25 cellular contexts compared by ENCODE assay signal in genomic region chr3:8733332-8734094, GRCh38. TPM values are rescaled to one million over a fixed set of nuclear protein-coding genes. Genes with fewer than 3 reads are reported as not detected.
DNase-seq lines count a peak whose midpoint lies in the region; ATAC-seq, FAIRE-seq and TF ChIP-seq lines count a peak whose summit lies in the region.
"Had no signal": no experiment of that assay in that cellular context is flagged by ENCODE, and none has a peak within 500 bp of the region (broad histone marks: within the 10 kb centered on the region; RNA-seq: fewer than 3 reads in every experiment).

Gene CAV3 (plus strand): TSS chr3:8733802. CDS start chr3:8733877, 75 bp downstream.

- DNase-seq in HepG2 (ENCODE audit: low spot score) (no peak), right lobe of liver (no peak), Right ventricle myocardium inferior (ENCODE audit: missing footprints) (no peak), SKM-1 treated with dmso at 0.1 percent for 144 hours (lab: John Stamatoyannopoulos, UW; ENCODE audit: unreplicated experiment) (no peak), NCI-H146 (lab: John Stamatoyannopoulos, UW) (no peak), vagina (ENCODE audit: extremely low spot score in 2 of 2) (no peak)
- DNase-seq: activated B cell treated with CpG ODN at 0.5 μM for 24 hours; activated CD4-positive, alpha-beta T cell treated with anti-CD3 and anti-CD28 coated beads, Interleukin-2, amount 50 U/mL, for 48 hours; activated naive CD4-positive, alpha-beta T cell treated with anti-CD3 and anti-CD28 coated beads for 36 hours; activated T-cell treated with anti-CD3 and anti-CD28 coated beads, Interleukin-2, amount 50 U/mL, for 24 hours; DMS153; GF-D8; glutamatergic neuron; H7; left colon; stimulated activated CD4-positive, alpha-beta T cell treated with anti-CD3 and anti-CD28 coated beads, Interleukin-15, amount 100 ng/mL, for 24 hours; substantia nigra; uterus had no signal

- ATAC-seq in HepG2: peak; percentile 29; the same call in 1 of the 3 replicates
- no peak for ATAC-seq in right lobe of liver
- peak; percentile 86 for ATAC-seq in Right ventricle myocardium inferior
- no peak for ATAC-seq in GM21723 (IDR thresholded peaks at IDR 0.05; ENCODE audit: unreplicated experiment)
- ATAC-seq: GM12878, left colon had no signal

- in situ Hi-C loops in HepG2 (cut with HindIII; ENCODE audit: extremely low pct_ligation_motif_present, low pct_unique_long_range_greater_than_20kb): no loop called here

- H3K9ac ChIP-seq in HepG2 (ENCODE audit: insufficient read depth, low read depth, low read length): no peak within 1 kb of the TSS

- TF ChIP-seq POLR2A in HepG2 (IDR thresholded peaks at IDR 0.05; ENCODE audit: insufficient read depth in 1 of 2, low read depth in 2 of 2, low read length in 2 of 2) (no peak), right lobe of liver (IDR thresholded peaks at IDR 0.05) (no peak), vagina (IDR thresholded peaks at IDR 0.05) (no peak)

- POLR2A ChIA-PET in HepG2 (lab: Yijun Ruan, JAX): no interaction called here

- peak within 1 kb of the TSS; percentile 34 to 94 (median 68) for H3K27ac Mint-ChIP-seq in nephron
- H3K27ac Mint-ChIP-seq: activated B cell treated with CpG ODN at 0.5 μM for 24 hours; activated naive CD4-positive, alpha-beta T cell treated with anti-CD3 and anti-CD28 coated beads for 36 hours; activated T-cell treated with anti-CD3 and anti-CD28 coated beads, Interleukin-2, amount 50 U/mL, for 24 hours had no signal

- TF ChIP-seq CTCF in HepG2 (CRISPR knock-in tag; IDR thresholded peaks at IDR 0.05): no peak
- TF ChIP-seq CTCF in right lobe of liver (IDR thresholded peaks at IDR 0.05): no peak
- no peak for TF ChIP-seq CTCF in nephron (IDR thresholded peaks at IDR 0.05; ENCODE audit: unreplicated experiment in 3 of 3)
- no peak for TF ChIP-seq CTCF in vagina (IDR thresholded peaks at IDR 0.05)

- H3K4me3 Mint-ChIP-seq in nephron: peak within 1 kb of the TSS; percentile 73 to 92 (median 90)
- H3K4me3 Mint-ChIP-seq: activated B cell treated with CpG ODN at 0.5 μM for 24 hours; activated naive CD4-positive, alpha-beta T cell treated with anti-CD3 and anti-CD28 coated beads for 36 hours; activated T-cell treated with anti-CD3 and anti-CD28 coated beads, Interleukin-2, amount 50 U/mL, for 24 hours had no signal

- H3K36me3 Mint-ChIP-seq in nephron (ENCODE audit: low read depth): no peaks in the 10 kb centered on the region

- no peak within 1 kb of the TSS for H3K27ac ChIP-seq in HepG2 (ENCODE audit: extremely low read length, insufficient read depth, low read length)
- no peak within 1 kb of the TSS for H3K27ac ChIP-seq in right lobe of liver
- H3K27ac ChIP-seq in vagina: no peak within 1 kb of the TSS
- H3K27ac ChIP-seq: ascending aorta, C4-2B, neutrophil, uterus had no signal

- no peaks in the 10 kb centered on the region for H3K9me3 Mint-ChIP-seq in nephron
- H3K9me3 Mint-ChIP-seq: activated B cell treated with CpG ODN at 0.5 μM for 24 hours; activated naive CD4-positive, alpha-beta T cell treated with anti-CD3 and anti-CD28 coated beads for 36 hours; activated T-cell treated with anti-CD3 and anti-CD28 coated beads, Interleukin-2, amount 50 U/mL, for 24 hours had no signal

- H4K20me1 ChIP-seq in HepG2 (ENCODE audit: insufficient read depth, low read length): no peaks in the 10 kb centered on the region

- no peak for TF ChIP-seq RAD21 in HepG2 (CRISPR knock-in tag; IDR thresholded peaks at IDR 0.05)

- H3K4me1 ChIP-seq in HepG2 (ENCODE audit: insufficient read depth, low read length): no peaks in the 10 kb centered on the region
- no peaks in the 10 kb centered on the region for H3K4me1 ChIP-seq in right lobe of liver
- no peaks in the 10 kb centered on the region for H3K4me1 ChIP-seq in vagina
- H3K4me1 ChIP-seq: ascending aorta, uterus had no signal

- no peaks in the 10 kb centered on the region for H3K27me3 Mint-ChIP-seq in nephron (ENCODE audit: low read depth)

- TF ChIP-seq EP300 in HepG2 (IDR thresholded peaks at IDR 0.05; ENCODE audit: low read depth in 2 of 2, low read length in 2 of 2) (no peak), HepG2 (CRISPR knock-in tag; IDR thresholded peaks at IDR 0.05; ENCODE audit: borderline replicate concordance) (no peak)

- H3K4me3 ChIP-seq in HepG2 (replicated peaks in 1 of 3; ENCODE audit: insufficient read depth in 1 of 3, low read depth in 2 of 3, low read length in 3 of 3) (no peak within 1 kb of the TSS), right lobe of liver (no peak within 1 kb of the TSS), vagina (no peak within 1 kb of the TSS)
- H3K4me3 ChIP-seq: ascending aorta, GM12878, uterus had no signal

- H3K36me3 ChIP-seq in HepG2 (replicated peaks in 1 of 2; ENCODE audit: control insufficient read depth in 1 of 2, insufficient read depth in 2 of 2, low read length in 2 of 2): no peaks in the 10 kb centered on the region
- no peaks in the 10 kb centered on the region for H3K36me3 ChIP-seq in right lobe of liver
- H3K36me3 ChIP-seq in vagina: no peaks in the 10 kb centered on the region
- H3K36me3 ChIP-seq: ascending aorta, neutrophil, uterus had no signal

- H3K79me2 ChIP-seq in HepG2 (ENCODE audit: insufficient read depth, low read length): no peaks in the 10 kb centered on the region

- H3K27me3 ChIP-seq in HepG2 (ENCODE audit: control insufficient read depth in 1 of 2, insufficient read depth in 2 of 2, low read length in 2 of 2) (peaks cover 4 to 67% of the 10 kb centered on the region in 2 experiments), right lobe of liver (no peaks in the 10 kb centered on the region), vagina (no peaks in the 10 kb centered on the region)
- H3K27me3 ChIP-seq: ascending aorta, neutrophil, uterus had no signal

- no TSS peak for BruUV-seq in HepG2 (replicated peaks; lab: Mats Ljungman, UMichigan)

- CTCF ChIA-PET in HepG2 (lab: Yijun Ruan, JAX; ENCODE audit: low intra/inter-chr PET ratio, low total read pairs): no interaction called here

- intact Hi-C loops in HepG2 (cut with micrococcal nuclease; ENCODE audit: unreplicated experiment) (no loop called here), right lobe of liver (cut with DNase I) (no loop called here), Right ventricle myocardium inferior (cut with DNase I) (loop anchor here (5.0 kb wide), 1 partner anchor 71 kb away; no protein-coding TSS in a partner anchor), vagina (cut with DNase I) (no loop called here)

- H3K9me3 ChIP-seq in HepG2 (ENCODE audit: low read length) (no peaks in the 10 kb centered on the region), right lobe of liver (no peaks in the 10 kb centered on the region), vagina (no peaks in the 10 kb centered on the region)
- H3K9me3 ChIP-seq: ascending aorta, neutrophil, uterus had no signal

- H3K4me2 ChIP-seq in HepG2 (ENCODE audit: low read depth, low read length): no peak within 1 kb of the TSS

- H2AFZ ChIP-seq in HepG2 (ENCODE audit: low read length): no peak within 1 kb of the TSS

- no peak for FAIRE-seq in HepG2 (lab: Jason Lieb, UNC)
- FAIRE-seq: GM12878 had no signal

- WGBS in HepG2 (ENCODE audit: low lambda C conversion rate): 51% methylated on average over 16 of the region's 23 CpGs
- WGBS in right lobe of liver (ENCODE audit: insufficient coverage, low coverage, low lambda C conversion rate, missing lambda C conversion rate): 80% methylated on average over 17 of the region's 23 CpGs

- H3K4me1 Mint-ChIP-seq in nephron: peaks cover 51% of the 10 kb centered on the region
- H3K4me1 Mint-ChIP-seq: activated B cell treated with CpG ODN at 0.5 μM for 24 hours had no signal

TF ChIP-seq in HepG2, 621 proteins besides CTCF, POLR2A, EP300 and RAD21 (continues in another document):
- no peak for TF ChIP-seq SIX4 (CRISPR knock-in tag; IDR thresholded peaks at IDR 0.05)
- TF ChIP-seq ZNF501 (CRISPR knock-in tag; IDR thresholded peaks at IDR 0.05): no peak
- no peak for TF ChIP-seq ZNF782 (CRISPR knock-in tag; IDR thresholded peaks at IDR 0.05; ENCODE audit: borderline replicate concordance)
- TF ChIP-seq ZNF460 (CRISPR knock-in tag; IDR thresholded peaks at IDR 0.05; ENCODE audit: borderline replicate concordance): no peak
- TF ChIP-seq ZBTB44 (CRISPR knock-in tag; IDR thresholded peaks at IDR 0.05): no peak

RNA-seq across cellular contexts. Expression of gene CAV3, which starts in this region (rescaled TPM):
- not detected in 2 replicates for total RNA-seq in HepG2 (2016; rRNA removed; fragmentation: Illumina TruSeq; extraction: Trizol)
- total RNA-seq in HepG2 (2016; cell fraction: cytosol; rRNA removed; fragmentation: Illumina TruSeq; extraction: Trizol; ENCODE audit: low read depth): not detected in 2 replicates
- total RNA-seq in HepG2 (2016; cell fraction: insoluble cytoplasmic fraction; rRNA removed; fragmentation: Illumina TruSeq; extraction: Trizol): not detected in 2 replicates
- total RNA-seq in HepG2 (2016; cell fraction: membrane; rRNA removed; fragmentation: Illumina TruSeq; extraction: Trizol): not detected in 2 replicates
- total RNA-seq in HepG2 (2016; cell fraction: nucleus; rRNA removed; fragmentation: Illumina TruSeq; extraction: Trizol): not detected in 2 replicates
- polyA plus RNA-seq in HepG2 (2011; rRNA removed): not detected in 2 replicates
- not detected in 2 replicates for polyA plus RNA-seq in HepG2 (2011; cell fraction: cytosol; rRNA removed)
- not detected in 2 replicates for polyA plus RNA-seq in HepG2 (2011; cell fraction: nucleus; rRNA removed)
- not detected in 2 replicates for polyA plus RNA-seq in HepG2 (2012)
- not detected in 2 replicates for polyA plus RNA-seq in HepG2 (2016; cell fraction: cytosol; fragmentation: Illumina TruSeq; extraction: Trizol; ENCODE audit: low read depth)
- not detected in 2 replicates for polyA plus RNA-seq in HepG2 (2016; cell fraction: insoluble cytoplasmic fraction; fragmentation: Illumina TruSeq; extraction: Trizol; ENCODE audit: low read depth)
- not detected in 2 replicates for polyA plus RNA-seq in HepG2 (2016; cell fraction: membrane; fragmentation: Illumina TruSeq; extraction: Trizol; ENCODE audit: low read depth)
- not detected in 2 replicates for polyA plus RNA-seq in HepG2 (2016; cell fraction: nucleus; fragmentation: Illumina TruSeq; extraction: Trizol; ENCODE audit: insufficient read depth, low read depth)
- polyA minus RNA-seq in HepG2 (2011; rRNA and poly(A)+ RNA removed; ENCODE audit: low replicate concordance): not detected in 2 replicates
- polyA minus RNA-seq in HepG2 (2011; cell fraction: cytosol; rRNA and poly(A)+ RNA removed): not detected in 2 replicates
- polyA minus RNA-seq in HepG2 (2011; cell fraction: nucleus; rRNA and poly(A)+ RNA removed): not detected in 2 replicates
- total RNA-seq in right lobe of liver: not detected
- total RNA-seq in Right ventricle myocardium inferior: 34.0 TPM
- total RNA-seq in vagina: not detected
- total RNA-seq: activated B cell treated with CpG ODN at 0.5 μM for 24 hours; activated naive CD4-positive, alpha-beta T cell treated with anti-CD3 and anti-CD28 coated beads for 36 hours; ascending aorta; fibroblast of lung; GM12878; H7; left colon; uterus had no signal
- polyA plus RNA-seq: fibroblast of lung, GM12878 had no signal

Comparison
In these comparisons a context has a peak if more than half of its experiments do, and no peak if none do; other contexts are left out.
1. RNA of gene CAV3 (total RNA-seq): 34.0 TPM in Right ventricle myocardium inferior (single experiment); not detected in HepG2, not detected in right lobe of liver and not detected in vagina (single experiment); every median in the first group is over 10 times any median in the second.
2. Peak in ATAC-seq in HepG2; RNA of the gene not detected or under 1 TPM.